In genomic region chr7:42493436-42494198, GRCh38 we compare ENCODE assay signal across 1 cellular context.
A peak's percentile ranks its signal among the peaks of the same experiment; 100 is the strongest.
TF ChIP-seq lines count a peak whose summit lies in the region.

No MANE protein-coding gene starts in this region.

TF ChIP-seq in HEK293, 187 proteins besides CTCF, POLR2A, EP300 and RAD21 (continued from another document):
- TF ChIP-seq ZNF398 (tag by site-specific recombination; IDR thresholded peaks at IDR 0.05) (no peak), ZBTB10 (tag by site-specific recombination; IDR thresholded peaks at IDR 0.05) (no peak; the same call in 1 of the 2 replicates), ZNF501 (tag by site-specific recombination; IDR thresholded peaks at IDR 0.05) (peak; percentile 35; the same call in 1 of the 2 replicates), ZNF704 (tag by site-specific recombination; IDR thresholded peaks at IDR 0.05) (no peak), ZBTB49 (tag by site-specific recombination; IDR thresholded peaks at IDR 0.05; ENCODE audit: low read depth) (no peak), ZNF146 (tag by site-specific recombination; IDR thresholded peaks at IDR 0.05) (no peak), ZNF148 (tag by site-specific recombination; IDR thresholded peaks at IDR 0.05; ENCODE audit: borderline replicate concordance) (no peak), ZNF473 (tag by site-specific recombination; IDR thresholded peaks at IDR 0.05) (no peak), REPIN1 (tag by site-specific recombination; IDR thresholded peaks at IDR 0.05; ENCODE audit: low read depth) (no peak), ZNF548 (tag by site-specific recombination; IDR thresholded peaks at IDR 0.05) (no peak), ZNF624 (tag by site-specific recombination; IDR thresholded peaks at IDR 0.05) (no peak), ZFHX2 (tag by site-specific recombination; conservative IDR thresholded peaks at IDR 0.05) (peak; percentile 88), ZNF664 (tag by site-specific recombination; IDR thresholded peaks at IDR 0.05) (no peak), ZNF701 (tag by site-specific recombination; IDR thresholded peaks at IDR 0.05) (no peak), GLI2 (tag by site-specific recombination; IDR thresholded peaks at IDR 0.05; ENCODE audit: borderline replicate concordance, low read depth) (no peak), KLF10 (tag by site-specific recombination; IDR thresholded peaks at IDR 0.05) (peak; percentile 19; the same call in 1 of the 2 replicates), ZNF555 (tag by site-specific recombination; conservative IDR thresholded peaks at IDR 0.05) (no peak), HOXC10 (CRISPR knock-in tag; IDR thresholded peaks at IDR 0.05) (no peak), ZNF16 (tag by site-specific recombination; IDR thresholded peaks at IDR 0.05; ENCODE audit: low read depth) (no peak), ZEB2 (tag by site-specific recombination; IDR thresholded peaks at IDR 0.05) (no peak), ZBTB17 (tag by site-specific recombination; IDR thresholded peaks at IDR 0.05) (peak; percentile 85), GLIS1 (tag by site-specific recombination; IDR thresholded peaks at IDR 0.05) (no peak), ZNF37A (tag by site-specific recombination; IDR thresholded peaks at IDR 0.05) (no peak), MZF1 (tag by site-specific recombination; IDR thresholded peaks at IDR 0.05; ENCODE audit: borderline replicate concordance) (no peak), ZNF830 (tag by site-specific recombination; IDR thresholded peaks at IDR 0.05; ENCODE audit: low read depth) (no peak), ZBTB7A (tag by site-specific recombination; IDR thresholded peaks at IDR 0.05; ENCODE audit: low read depth) (no peak), ZNF169 (tag by site-specific recombination; IDR thresholded peaks at IDR 0.05) (no peak), KLF16 (tag by site-specific recombination; IDR thresholded peaks at IDR 0.05) (0 out of 2 replicates have a peak, but pooled peaks have one; percentile 45), ZNF560 (tag by site-specific recombination; IDR thresholded peaks at IDR 0.05; ENCODE audit: borderline replicate concordance) (no peak), SALL2 (tag by site-specific recombination; IDR thresholded peaks at IDR 0.05; ENCODE audit: borderline replicate concordance) (no peak), ZNF791 (tag by site-specific recombination; IDR thresholded peaks at IDR 0.05) (no peak), ZNF311 (tag by site-specific recombination; IDR thresholded peaks at IDR 0.05; ENCODE audit: borderline replicate concordance) (no peak), ZNF221 (tag by site-specific recombination; IDR thresholded peaks at IDR 0.05; ENCODE audit: borderline replicate concordance) (no peak), SCRT2 (tag by site-specific recombination; IDR thresholded peaks at IDR 0.05) (no peak), HIC1 (tag by site-specific recombination; IDR thresholded peaks at IDR 0.05) (no peak), TSHZ1 (tag by site-specific recombination; IDR thresholded peaks at IDR 0.05; ENCODE audit: borderline replicate concordance) (no peak)
